10 cellular contexts compared by ENCODE assay signal in the genomic region with DNA sequence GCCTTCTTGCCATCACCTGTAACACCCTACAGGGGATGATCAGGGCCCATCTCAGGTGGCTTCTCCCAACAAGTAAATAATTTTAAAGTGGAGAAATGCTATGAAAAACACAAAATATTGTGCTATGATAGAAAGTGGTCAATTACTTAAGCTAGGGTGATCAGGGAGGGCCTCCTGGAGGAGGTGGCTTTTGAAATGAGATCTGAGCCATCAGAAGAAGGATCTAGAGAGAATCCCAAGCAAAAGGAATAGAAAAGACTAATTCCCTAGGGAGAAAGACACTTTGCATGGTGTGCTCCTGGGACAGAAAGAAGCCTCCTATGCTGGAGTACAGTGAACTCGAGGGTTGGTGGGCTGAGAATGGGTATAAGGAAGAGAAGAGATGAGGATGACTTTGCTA.
"Had no signal": no experiment of that assay in that cellular context is flagged by ENCODE, and none has a peak within 500 bp of the region (broad histone marks: within the 10 kb centered on the region; RNA-seq: fewer than 3 reads in every experiment).

No MANE protein-coding gene starts in this region.

- H3K27ac ChIP-seq: GM23248 had no signal

- H3K4me1 ChIP-seq: HAP-1 had no signal

- H2AFZ ChIP-seq: GM23248, GM23338 had no signal

- H3K9ac ChIP-seq: GM23248 had no signal

- H3K36me3 ChIP-seq: HAP-1 had no signal

- H3K4me3 ChIP-seq: GM23248, GM23338, HAP-1 had no signal

- FAIRE-seq: H1, H54 had no signal

- H3K9me3 ChIP-seq: HAP-1 had no signal

- ATAC-seq: GM23338 had no signal

- H3K4me2 ChIP-seq: GM23338 had no signal

- DNase-seq: GM23248, GOT3, H7, H9, HCEC 1CT, HFFc6 had no signal
